ENCODE assay signal across 12 cellular contexts in genomic region chr2:25132296-25132630, GRCh38. TPM values are rescaled to one million over a fixed set of nuclear protein-coding genes. Genes with fewer than 3 reads are reported as not detected.
A peak's percentile ranks its signal among the peaks of the same experiment; 100 is the strongest.
DNase-seq lines count a peak whose midpoint lies in the region; ATAC-seq and TF ChIP-seq lines count a peak whose summit lies in the region.
"Had no signal": no experiment of that assay in that cellular context is flagged by ENCODE, and none has a peak within 500 bp of the region (broad histone marks: within the 10 kb centered on the region; RNA-seq: fewer than 3 reads in every experiment).

No MANE protein-coding gene starts in this region.

- intact Hi-C loops in Calu3 (cut with micrococcal nuclease; ENCODE audit: unreplicated experiment) = no loop called here
- intact Hi-C loops in IMR-90 (cut with micrococcal nuclease) = no loop called here
- intact Hi-C loops in esophagus muscularis mucosa (cut with DNase I) = no loop called here

- H3K4me2 ChIP-seq in IMR-90 (ENCODE audit: low read depth, low read length) (no peak overlapping the region), parathyroid adenoma (ENCODE audit: low read length) (no peak overlapping the region)

- peaks cover 4% of the 10 kb centered on the region for H3K36me3 Mint-ChIP-seq in Calu3 (ENCODE audit: insufficient read depth, unreplicated experiment)
- H3K36me3 Mint-ChIP-seq in natural killer cell treated with Interleukin-12 subunit alpha and Interleukin-12 subunit beta and Interleukin-15 and Interleukin-18, amount 100 ng/mL, for 72 hours = no peaks in the 10 kb centered on the region
- no peaks in the 10 kb centered on the region for H3K36me3 Mint-ChIP-seq in osteocyte (ENCODE audit: unreplicated experiment)

- H4K91ac ChIP-seq in IMR-90 (ENCODE audit: insufficient read depth, low read depth, low read length) = no peak overlapping the region

- no peak overlapping the region for H4K8ac ChIP-seq in IMR-90 (ENCODE audit: low read depth in 2 of 2, low read length in 2 of 2)

- H3K79me1 ChIP-seq in IMR-90 (ENCODE audit: low read depth in 1 of 2, low read length in 2 of 2) = no peaks in the 10 kb centered on the region

- H2AFZ ChIP-seq in IMR-90 (replicated peaks; ENCODE audit: low read length, poor library complexity) (peak overlapping the region; percentile 27), parathyroid adenoma (peak overlapping the region; percentile 25)

- H3K4me3 ChIP-seq in IMR-90 (ENCODE audit: insufficient read depth, low read depth, low read length) (no peak overlapping the region), esophagus muscularis mucosa (peak overlapping the region in 3 of 4 donors; percentile 36 to 40 (median 40)), parathyroid adenoma (ENCODE audit: low read depth, low read length) (no peak overlapping the region)

- H2AK5ac ChIP-seq in IMR-90 (ENCODE audit: low read depth, low read length) = no peak overlapping the region

- H3K14ac ChIP-seq in IMR-90 (replicated peaks; ENCODE audit: low read depth, low read length) = no peak overlapping the region

- ATAC-seq in IMR-90 (ENCODE audit: low read depth) = no peak
- ATAC-seq in natural killer cell treated with Interleukin-12 subunit alpha and Interleukin-12 subunit beta and Interleukin-15 and Interleukin-18, amount 100 ng/mL, for 72 hours = no peak

- no peaks in the 10 kb centered on the region for H3K9me1 ChIP-seq in IMR-90 (ENCODE audit: insufficient read depth, low read length)

- no peak for TF ChIP-seq RAD21 in IMR-90 (IDR thresholded peaks at IDR 0.05; ENCODE audit: low read length)

- no peaks in the 10 kb centered on the region for H3K79me2 ChIP-seq in parathyroid adenoma

- no peak overlapping the region for H3K56ac ChIP-seq in IMR-90 (ENCODE audit: extremely low read depth, insufficient read depth, low read length)

- POLR2A ChIA-PET in IMR-90 (lab: Charles Lee; ENCODE audit: unreplicated experiment) = no interaction called here

- peak overlapping the region; percentile 44 for H3K4me3 Mint-ChIP-seq in Calu3 (ENCODE audit: low read depth, unreplicated experiment)
- H3K4me3 Mint-ChIP-seq in natural killer cell treated with Interleukin-12 subunit alpha and Interleukin-12 subunit beta and Interleukin-15 and Interleukin-18, amount 100 ng/mL, for 72 hours = no peak overlapping the region
- H3K4me3 Mint-ChIP-seq in osteocyte (ENCODE audit: unreplicated experiment) = no peak overlapping the region

- no peak for TF ChIP-seq EP300 in esophagus muscularis mucosa (IDR thresholded peaks at IDR 0.05)

- WGBS in IMR-90 (ENCODE audit: extremely low coverage in 2 of 2, insufficient read length in 1 of 2), 2 experiments = no CpG with 5 or more reads among the region's 9 CpGs
- 68% methylated on average over 9 of the region's 9 CpGs for WGBS in esophagus muscularis mucosa

- H3K4me1 Mint-ChIP-seq in Calu3 (ENCODE audit: low read depth, unreplicated experiment) = no peaks in the 10 kb centered on the region
- H3K4me1 Mint-ChIP-seq in natural killer cell treated with Interleukin-12 subunit alpha and Interleukin-12 subunit beta and Interleukin-15 and Interleukin-18, amount 100 ng/mL, for 72 hours (ENCODE audit: low read depth in 2 of 2) = peaks cover 4 to 7% of the 10 kb centered on the region in 2 donors
- H3K4me1 Mint-ChIP-seq in osteocyte (ENCODE audit: unreplicated experiment) = no peaks in the 10 kb centered on the region

- CTCF ChIA-PET in Calu3 (lab: Charles Lee) (interaction anchor here (0.9 kb wide), 1 partner anchor 157 kb away, joined by 4 read pairs; no protein-coding TSS in a partner anchor), IMR-90 (lab: Yijun Ruan, JAX) (no interaction called here)

- no peaks in the 10 kb centered on the region for H4K20me1 ChIP-seq in IMR-90 (ENCODE audit: insufficient read depth, low read length)

- H3K9me3 ChIP-seq in IMR-90 (ENCODE audit: control insufficient read depth, insufficient read depth, low read length) = no peaks in the 10 kb centered on the region
- H3K9me3 ChIP-seq in esophagus muscularis mucosa = no peaks in the 10 kb centered on the region
- H3K9me3 ChIP-seq in parathyroid adenoma (ENCODE audit: control insufficient read depth, low read length) = no peaks in the 10 kb centered on the region
- H3K9me3 ChIP-seq: colonic mucosa had no signal

- H3K9ac ChIP-seq in IMR-90 (ENCODE audit: low read depth, low read length) (no peak overlapping the region), parathyroid adenoma (no peak overlapping the region)

- no peak for TF ChIP-seq POLR2A in IMR-90 (IDR thresholded peaks at IDR 0.05; ENCODE audit: low read depth, low read length)
- TF ChIP-seq POLR2A in esophagus muscularis mucosa (IDR thresholded peaks at IDR 0.05; ENCODE audit: low read depth) = no peak

- H3K27ac Mint-ChIP-seq in Calu3 (ENCODE audit: unreplicated experiment) (no peak overlapping the region), osteocyte (ENCODE audit: unreplicated experiment) (no peak overlapping the region)
- no peak overlapping the region for H3K27ac Mint-ChIP-seq in natural killer cell treated with Interleukin-12 subunit alpha and Interleukin-12 subunit beta and Interleukin-15 and Interleukin-18, amount 100 ng/mL, for 72 hours

- no peak overlapping the region for H2AK9ac ChIP-seq in IMR-90 (replicated peaks; ENCODE audit: low read depth, low read length, poor library complexity)

- no peaks in the 10 kb centered on the region for H3K36me3 ChIP-seq in IMR-90 (ENCODE audit: control insufficient read depth, insufficient read depth, low read length)
- H3K36me3 ChIP-seq in esophagus muscularis mucosa = peaks cover 0 to 5% (median 4%) of the 10 kb centered on the region in 4 donors
- no peaks in the 10 kb centered on the region for H3K36me3 ChIP-seq in parathyroid adenoma (ENCODE audit: control insufficient read depth, insufficient read depth, low read length)
- H3K36me3 ChIP-seq: colonic mucosa had no signal

- H2BK15ac ChIP-seq in IMR-90 (ENCODE audit: low read depth, low read length) = no peak overlapping the region

- H2BK20ac ChIP-seq in IMR-90 (ENCODE audit: low read depth, low read length) = no peak overlapping the region

- DNase-seq in Calu3 = no peak
- no peak for DNase-seq in IMR-90
- no peak for DNase-seq in esophagus muscularis mucosa (ENCODE audit: extremely low spot score)
- DNase-seq in natural killer cell treated with Interleukin-12 subunit alpha and Interleukin-12 subunit beta and Interleukin-15 and Interleukin-18, amount 100 ng/mL, for 72 hours (ENCODE audit: low spot score) = no peak
- no peak for DNase-seq in activated naive CD4-positive, alpha-beta T cell treated with anti-CD3 and anti-CD28 coated beads, Interleukin-2, amount 50 U/mL, for 16 hours
- DNase-seq in osteocyte (ENCODE audit: extremely low spot score, unreplicated experiment) = no peak
- DNase-seq: activated gamma-delta T cell, NCI-H345, RPMI8226 had no signal

- H3K27me3 Mint-ChIP-seq in Calu3 (ENCODE audit: unreplicated experiment) (peaks cover 76% of the 10 kb centered on the region), osteocyte (ENCODE audit: unreplicated experiment) (no peaks in the 10 kb centered on the region)
- peaks cover 53 to 57% of the 10 kb centered on the region in 2 donors for H3K27me3 Mint-ChIP-seq in natural killer cell treated with Interleukin-12 subunit alpha and Interleukin-12 subunit beta and Interleukin-15 and Interleukin-18, amount 100 ng/mL, for 72 hours

- no peak overlapping the region for H2BK5ac ChIP-seq in IMR-90 (ENCODE audit: low read depth, low read length, poor library complexity, severe bottlenecking)

- no peak overlapping the region for H3K4ac ChIP-seq in IMR-90 (ENCODE audit: low read depth, low read length)

- no peak overlapping the region for H3K23ac ChIP-seq in IMR-90 (ENCODE audit: low read depth, low read length)

- H2BK120ac ChIP-seq in IMR-90 (ENCODE audit: low read depth, low read length) = no peak overlapping the region

- H3K4me1 ChIP-seq in IMR-90 (ENCODE audit: control insufficient read depth, insufficient read depth, low read length) = peaks cover 1% of the 10 kb centered on the region; the same call in 1 of the 2 replicates
- H3K4me1 ChIP-seq in esophagus muscularis mucosa = peaks cover 6 to 26% (median 18%) of the 10 kb centered on the region in 4 donors
- no peaks in the 10 kb centered on the region for H3K4me1 ChIP-seq in parathyroid adenoma
- H3K4me1 ChIP-seq: colonic mucosa had no signal

- H3K9me3 Mint-ChIP-seq in Calu3 (ENCODE audit: low read depth, unreplicated experiment) (no peaks in the 10 kb centered on the region), osteocyte (ENCODE audit: unreplicated experiment) (no peaks in the 10 kb centered on the region)
- no peaks in the 10 kb centered on the region for H3K9me3 Mint-ChIP-seq in natural killer cell treated with Interleukin-12 subunit alpha and Interleukin-12 subunit beta and Interleukin-15 and Interleukin-18, amount 100 ng/mL, for 72 hours

- TF ChIP-seq CTCF in Calu3 (IDR thresholded peaks at IDR 0.05; ENCODE audit: unreplicated experiment) (no peak), IMR-90 (conservative IDR thresholded peaks at IDR 0.05; ENCODE audit: low read depth, low read length) (no peak), esophagus muscularis mucosa (IDR thresholded peaks at IDR 0.05) (no peak), parathyroid adenoma (IDR thresholded peaks at IDR 0.05) (no peak), osteocyte (IDR thresholded peaks at IDR 0.05) (no peak)

- H3K27me3 ChIP-seq in IMR-90 (ENCODE audit: control insufficient read depth, insufficient read depth, low read length) (peaks cover 6% of the 10 kb centered on the region), esophagus muscularis mucosa (peaks cover 0 to 10% (median 0%) of the 10 kb centered on the region in 4 donors), parathyroid adenoma (ENCODE audit: control insufficient read depth, insufficient read depth, low read length) (no peaks in the 10 kb centered on the region)

- in situ Hi-C loops in IMR-90 (cut with MboI; ENCODE audit: low sequenced_read_pairs) = loop anchor here (5.0 to 25.0 kb wide), 3 partner anchors 150 to 720 kb away; no protein-coding TSS in a partner anchor

- dilution Hi-C loops in IMR-90 (cut with HindIII; ENCODE audit: low sequenced_read_pairs, unreplicated experiment) = no loop called here

- no peak overlapping the region for H3K18ac ChIP-seq in IMR-90 (ENCODE audit: low read depth, low read length)

- BruUV-seq in Calu3 (replicated peaks; lab: Mats Ljungman, UMichigan) = no TSS peak
- BruUV-seq in IMR-90 (replicated peaks; lab: Mats Ljungman, UMichigan) = no TSS peak

- no peak overlapping the region for H3K27ac ChIP-seq in IMR-90 (ENCODE audit: insufficient read depth, low read length)
- no peak overlapping the region for H3K27ac ChIP-seq in esophagus muscularis mucosa (replicated peaks in 1 of 4)
- no peak overlapping the region for H3K27ac ChIP-seq in parathyroid adenoma
- H3K27ac ChIP-seq: colonic mucosa had no signal

- no peak overlapping the region for H4K5ac ChIP-seq in IMR-90 (ENCODE audit: low read depth, low read length)

RNA-seq across cellular contexts. Expression of gene POMC, which starts 36.1 kb away (rescaled TPM):
- total RNA-seq in Calu3 (2022) = not detected in 2 replicates
- total RNA-seq in IMR-90 (2012; rRNA removed) = not detected in 2 replicates
- 0.17 and 0.47 TPM in 2 replicates for polyA plus RNA-seq in IMR-90 (2012; rRNA removed)
- polyA plus RNA-seq in IMR-90 (2012; cell fraction: cytosol; rRNA removed) = 0.32 and 0.80 TPM in 2 replicates
- 0.29 TPM in 2 replicates for polyA plus RNA-seq in IMR-90 (2012; cell fraction: nucleus; rRNA removed; ENCODE audit: low replicate concordance)
- total RNA-seq in esophagus muscularis mucosa = 10 to 100 TPM in 2 of 4 donors, 1 to 10 TPM in 2; 8.3 to 30.3 (median 10.6) TPM
- total RNA-seq in natural killer cell treated with Interleukin-12 subunit alpha and Interleukin-12 subunit beta and Interleukin-15 and Interleukin-18, amount 100 ng/mL, for 72 hours = 1 to 10 TPM; 3.4 to 5.2 TPM
- total RNA-seq in osteocyte = not detected in 2 replicates
- total RNA-seq: M059J had no signal

Comparison
In these comparisons a context has a peak if more than half of its experiments do, and no peak if none do; other contexts are left out.
1. H3K4me3 ChIP-seq: peak in esophagus muscularis mucosa (3 of 4); none in IMR-90 (single experiment) and parathyroid adenoma (single experiment).